In the genomic region with DNA sequence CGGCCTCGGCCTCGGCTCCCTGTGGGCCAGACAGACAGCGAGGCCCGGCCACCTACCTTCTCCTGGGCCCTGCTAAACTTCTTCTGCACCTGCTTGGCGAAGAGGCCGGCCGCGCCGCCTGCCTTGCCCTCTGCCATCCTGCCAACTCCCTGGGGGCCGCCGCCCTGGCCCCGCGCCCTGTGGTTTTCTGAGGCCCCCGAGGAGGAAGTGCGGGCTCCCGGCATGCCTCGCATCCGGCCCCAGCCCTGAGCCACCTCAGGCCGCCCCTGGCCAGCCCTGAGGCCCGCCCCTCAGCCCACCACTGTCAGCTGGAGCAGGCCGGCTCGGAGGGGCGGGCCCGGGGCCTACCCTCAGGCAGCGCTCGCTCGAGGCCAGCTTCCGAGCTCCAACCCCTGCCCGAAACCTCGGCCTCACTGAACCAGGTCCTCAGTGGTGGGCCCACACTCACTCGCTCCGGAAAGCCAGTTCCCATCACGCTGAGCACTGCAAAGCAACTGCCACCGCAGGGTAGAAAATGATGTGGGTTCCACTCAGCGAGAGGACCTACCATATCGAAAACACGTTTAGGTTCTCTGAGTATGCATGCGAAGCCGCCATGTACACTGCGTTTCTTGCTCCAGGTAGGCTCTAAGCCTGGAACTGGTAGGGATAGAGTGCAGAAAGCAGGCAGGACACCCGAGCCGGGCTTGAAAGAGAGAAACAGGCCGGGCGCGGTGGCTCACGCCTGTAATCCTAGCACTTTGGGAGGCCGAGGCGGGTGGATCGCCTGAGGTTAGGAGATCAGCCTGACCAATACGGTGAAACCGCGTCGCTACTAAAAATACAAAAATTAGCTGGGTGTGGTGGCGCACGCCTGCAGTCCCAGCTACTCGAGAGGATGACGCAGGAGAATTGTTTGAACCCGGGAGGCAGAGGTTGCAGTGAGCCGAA, we compare ENCODE assay signal across 9 cellular contexts. TPM values are rescaled to one million over a fixed set of nuclear protein-coding genes. Genes with fewer than 3 reads are reported as not detected.
DNase-seq lines count a peak whose midpoint lies in the region; ATAC-seq, FAIRE-seq and TF ChIP-seq lines count a peak whose summit lies in the region.
"Had no signal": no experiment of that assay in that cellular context is flagged by ENCODE, and none has a peak within 500 bp of the region (broad histone marks: within the 10 kb centered on the region; RNA-seq: fewer than 3 reads in every experiment).

Gene BIN2 (minus strand): TSS at position 209 of the 930 bp plus-strand sequence. CDS start 72 bp downstream, at position 137.

- peak within 1 kb of the TSS in 2 of 4 donors; percentile 27 to 55 for H3K27ac ChIP-seq in pancreas

- H3K36me3 ChIP-seq in pancreas: no peaks in the 10 kb centered on the region

- no peak for TF ChIP-seq POLR2A in H54 (IDR thresholded peaks at IDR 0.05; ENCODE audit: low read depth, low read length)

- peak; percentile 70 for ATAC-seq in HG02642 (IDR thresholded peaks at IDR 0.05; ENCODE audit: poor library complexity, unreplicated experiment)
- peak; percentile 75 to 78 for ATAC-seq in activated naive CD4-positive, alpha-beta T cell treated with anti-CD3 and anti-CD28 coated beads, Interleukin-2, amount 50 U/mL, for 72 hours
- ATAC-seq in pancreas: peak in 3 of 4 donors; percentile 42 to 61 (median 49)
- ATAC-seq: HCT116 had no signal

- peaks cover 70% of the 10 kb centered on the region for H3K4me1 Mint-ChIP-seq in T-helper 1 cell treated with Interleukin-12 subunit alpha and Interleukin-12 subunit beta and Interleukin-4 antibody, amounts not matched to agents 30 μg/mL and 1 μg/mL, for 36 hours (ENCODE audit: low read depth)

- H3K36me3 Mint-ChIP-seq in T-helper 1 cell treated with Interleukin-12 subunit alpha and Interleukin-12 subunit beta and Interleukin-4 antibody, amounts not matched to agents 30 μg/mL and 1 μg/mL, for 36 hours (ENCODE audit: low read depth): peaks cover 26% of the 10 kb centered on the region
- H3K36me3 Mint-ChIP-seq in activated naive CD4-positive, alpha-beta T cell treated with anti-CD3 and anti-CD28 coated beads, Interleukin-2, amount 50 U/mL, for 72 hours: peaks cover 10 to 18% of the 10 kb centered on the region in 2 donors

- TF ChIP-seq CTCF in GM12864 (IDR thresholded peaks at IDR 0.05; ENCODE audit: low read depth, low read length, missing control alignments) (no peak), pancreas (IDR thresholded peaks at IDR 0.05) (no peak)

- H3K4me3 ChIP-seq in GM12864 (ENCODE audit: low read depth, low read length) (peak within 1 kb of the TSS; percentile 62), pancreas (peak within 1 kb of the TSS in 1 of 4 donors; percentile 30)

- DNase-seq in GM12864 (ENCODE audit: low read depth) (no peak), pancreas (peak in 3 of 6 donors; percentile 32 to 74 (median 58)), ureter (ENCODE audit: low spot score) (peak; percentile 49), H54 (ENCODE audit: insufficient read length, low spot score) (no peak), NCI-H1930 (lab: John Stamatoyannopoulos, UW) (no peak)
- DNase-seq in activated naive CD4-positive, alpha-beta T cell treated with anti-CD3 and anti-CD28 coated beads, Interleukin-2, amount 50 U/mL, for 72 hours (ENCODE audit: low spot score in 2 of 2): peak; percentile 61 to 84

- FAIRE-seq in pancreas (lab: Jason Lieb, UNC): no peak
- no peak for FAIRE-seq in H54 (lab: Jason Lieb, UNC)

- H3K4me1 ChIP-seq in pancreas: no peaks in the 10 kb centered on the region

- 91 to 97% methylated on average over 49 to 60 of the region's 60 CpGs for WGBS in pancreas, 2 donors

- H3K27ac Mint-ChIP-seq in T-helper 1 cell treated with Interleukin-12 subunit alpha and Interleukin-12 subunit beta and Interleukin-4 antibody, amounts not matched to agents 30 μg/mL and 1 μg/mL, for 36 hours: peak within 1 kb of the TSS; percentile 95
- peak within 1 kb of the TSS; percentile 95 to 97 for H3K27ac Mint-ChIP-seq in activated naive CD4-positive, alpha-beta T cell treated with anti-CD3 and anti-CD28 coated beads, Interleukin-2, amount 50 U/mL, for 72 hours

- no peaks in the 10 kb centered on the region for H3K9me3 ChIP-seq in pancreas

- intact Hi-C loops in pancreas (cut with DNase I): no loop called here

- no peaks in the 10 kb centered on the region for H3K27me3 Mint-ChIP-seq in T-helper 1 cell treated with Interleukin-12 subunit alpha and Interleukin-12 subunit beta and Interleukin-4 antibody, amounts not matched to agents 30 μg/mL and 1 μg/mL, for 36 hours (ENCODE audit: low read depth)

- H3K9me3 Mint-ChIP-seq in T-helper 1 cell treated with Interleukin-12 subunit alpha and Interleukin-12 subunit beta and Interleukin-4 antibody, amounts not matched to agents 30 μg/mL and 1 μg/mL, for 36 hours: no peaks in the 10 kb centered on the region
- H3K9me3 Mint-ChIP-seq in activated naive CD4-positive, alpha-beta T cell treated with anti-CD3 and anti-CD28 coated beads, Interleukin-2, amount 50 U/mL, for 72 hours: no peaks in the 10 kb centered on the region

- no peaks in the 10 kb centered on the region for H3K27me3 ChIP-seq in pancreas

- H3K4me3 Mint-ChIP-seq in T-helper 1 cell treated with Interleukin-12 subunit alpha and Interleukin-12 subunit beta and Interleukin-4 antibody, amounts not matched to agents 30 μg/mL and 1 μg/mL, for 36 hours: peak within 1 kb of the TSS; percentile 88

RNA-seq across cellular contexts. Expression of gene BIN2, which starts in this region (rescaled TPM):
- total RNA-seq in activated naive CD4-positive, alpha-beta T cell treated with anti-CD3 and anti-CD28 coated beads, Interleukin-2, amount 50 U/mL, for 72 hours: 10 to 100 TPM; 33.8 to 46.3 TPM
- total RNA-seq in pancreas (1 to 10 TPM in 3 of 6 donors, under 1 TPM in 3; 0.56 to 6.0 (median 1.2) TPM), ureter (5.0 TPM)
- polyA plus RNA-seq in pancreas: 1 to 10 TPM in 1 of 2 donors, under 1 TPM in 1; 0.75 to 1.1 TPM

Comparison
In these comparisons a context has a peak if more than half of its experiments do, and no peak if none do; other contexts are left out.
1. DNase-seq: peak in activated naive CD4-positive, alpha-beta T cell treated with anti-CD3 and anti-CD28 coated beads, Interleukin-2, amount 50 U/mL, for 72 hours (2 of 2) and ureter (single experiment); none in GM12864 (single experiment), H54 (single experiment) and NCI-H1930 (0 of 2).
2. Peak in every context shown above with its lines, with median percentiles within 50 percentile points of each other: ATAC-seq.